In genomic region chr13:101271681-101272245, GRCh38 we compare ENCODE assay signal across 25 cellular contexts.
"Had no signal": no experiment of that assay in that cellular context is flagged by ENCODE, and none has a peak within 500 bp of the region (broad histone marks: within the 10 kb centered on the region; RNA-seq: fewer than 3 reads in every experiment).

No MANE protein-coding gene starts in this region.

- H3K27ac ChIP-seq: ascending aorta, cardiac muscle cell, Peyer's patch, RWPE1, SJSA1 had no signal

- DNase-seq: activated B cell treated with CpG ODN at 0.5 μM for 24 hours; activated CD4-positive, alpha-beta memory T cell treated with anti-CD3 and anti-CD28 coated beads for 36 hours; activated CD4-positive, alpha-beta T cell treated with anti-CD3 and anti-CD28 coated beads for 1 hour; activated CD4-positive, alpha-beta T cell treated with anti-CD3 and anti-CD28 coated beads, Interleukin-2, amount 10 ng/mL, durations not matched to agents 24 days and 14 days; activated CD8-positive, alpha-beta memory T cell treated with anti-CD3 and anti-CD28 coated beads for 24 hours; activated effector memory CD4-positive, alpha-beta T cell treated with anti-CD3 and anti-CD28 coated beads, Interleukin-2, amount 50 U/mL, for 16 hours; activated naive CD4-positive, alpha-beta T cell treated with Interleukin-2 at 50 U/mL for 16 hours; activated naive CD8-positive, alpha-beta T cell treated with anti-CD3 and anti-CD28 coated beads, Interleukin-2, amount 50 U/mL, for 24 hours; activated T-cell treated with anti-CD3 and anti-CD28 coated beads, Interleukin-2, amount 50 U/mL, for 4 hours; amniotic stem cell; MG63; MV-4-11; NCI-H1092 treated with DMSO at 0.1 percent for 48 hours; NCI-H1417 treated with DMSO at 0.1 percent for 48 hours; NCI-H1694 treated with DMSO at 0.1 percent for 48 hours; NCI-H2029 treated with DMSO at 0.1 percent for 48 hours; NCI-H510A treated with DMSO at 0.1 percent for 48 hours; NCI-H69; NK-92 treated with Interleukin-12 subunit alpha and Interleukin-12 subunit beta, amount 100 ng/mL, for 24 hours; Peyer's patch; SHP77 had no signal

- H3K27me3 ChIP-seq: ascending aorta, cardiac muscle cell, MG63, Peyer's patch, SJSA1 had no signal

- H3K4me1 ChIP-seq: ascending aorta, Peyer's patch, SJSA1 had no signal

- H3K4me3 ChIP-seq: ascending aorta, cardiac muscle cell, MG63, Peyer's patch, SJSA1 had no signal

- H3K9me3 ChIP-seq: ascending aorta, MG63, Peyer's patch, SJSA1 had no signal

- H3K36me3 ChIP-seq: ascending aorta, cardiac muscle cell, MG63, Peyer's patch, SJSA1 had no signal
